Comparison of ENCODE assay signal across 1 cellular context in the genomic region with DNA sequence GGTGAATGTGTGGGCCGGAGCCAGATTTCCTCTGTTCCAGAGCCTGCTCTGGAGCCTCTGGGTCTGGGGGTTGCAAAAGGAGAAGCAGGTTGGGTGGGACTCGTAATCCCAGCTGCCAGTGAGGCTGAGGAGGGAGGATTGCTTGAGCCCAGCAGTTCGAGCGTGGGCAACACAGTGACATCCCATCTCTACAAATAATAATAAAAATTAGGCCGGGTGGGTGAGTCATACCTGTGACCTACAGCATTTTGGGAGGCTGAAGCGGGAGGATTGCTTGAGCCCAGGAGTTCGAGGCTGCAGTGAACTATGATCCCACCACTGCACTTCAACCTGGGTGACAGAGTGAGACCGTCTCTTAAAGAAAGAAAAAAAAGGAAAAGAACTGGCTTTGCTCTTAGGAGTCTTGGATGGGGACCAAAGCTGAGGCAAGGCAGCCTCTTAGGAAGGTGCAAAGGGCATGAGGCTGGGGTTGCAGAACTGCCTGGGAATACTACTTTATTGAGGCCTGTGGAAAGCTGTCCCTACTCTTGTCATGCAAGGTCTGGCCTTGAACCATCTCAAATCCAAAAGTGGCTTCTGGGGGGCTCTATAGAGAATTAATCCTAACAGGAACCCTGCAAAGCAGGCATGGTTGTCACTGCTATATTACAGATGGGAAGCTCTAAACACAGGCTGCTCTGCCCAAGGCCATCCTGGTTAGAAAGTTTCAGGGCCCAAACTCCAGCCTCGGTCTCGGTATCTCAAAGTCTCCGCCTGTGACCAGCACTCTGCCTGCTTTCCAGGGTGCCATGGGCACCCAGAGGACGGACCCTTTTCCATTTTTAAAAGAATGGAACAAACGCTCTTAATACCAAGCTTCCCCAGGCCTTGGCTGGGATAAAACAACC.
TF ChIP-seq lines count a peak whose summit lies in the region.

No MANE protein-coding gene starts in this region.

TF ChIP-seq in HepG2, 621 proteins besides CTCF, POLR2A, EP300 and RAD21 (continued from another document):
- TF ChIP-seq, protein P1, sequence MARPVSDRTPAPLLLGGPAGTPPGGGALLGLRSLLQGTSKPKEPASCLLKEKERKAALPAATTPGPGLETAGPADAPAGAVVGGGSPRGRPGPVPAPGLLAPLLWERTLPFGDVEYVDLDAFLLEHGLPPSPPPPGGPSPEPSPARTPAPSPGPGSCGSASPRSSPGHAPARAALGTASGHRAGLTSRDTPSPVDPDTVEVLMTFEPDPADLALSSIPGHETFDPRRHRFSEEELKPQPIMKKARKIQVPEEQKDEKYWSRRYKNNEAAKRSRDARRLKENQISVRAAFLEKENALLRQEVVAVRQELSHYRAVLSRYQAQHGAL (CRISPR knock-in tag; IDR thresholded peaks at IDR 0.05; ENCODE audit: not compliant biosample characterization) = no peak
- TF ChIP-seq YY1 (IDR thresholded peaks at IDR 0.05; ENCODE audit: insufficient read depth, insufficient replicate concordance, low read depth, low read length) = no peak
